Comparison of ENCODE assay signal across 26 cellular contexts in the genomic region with DNA sequence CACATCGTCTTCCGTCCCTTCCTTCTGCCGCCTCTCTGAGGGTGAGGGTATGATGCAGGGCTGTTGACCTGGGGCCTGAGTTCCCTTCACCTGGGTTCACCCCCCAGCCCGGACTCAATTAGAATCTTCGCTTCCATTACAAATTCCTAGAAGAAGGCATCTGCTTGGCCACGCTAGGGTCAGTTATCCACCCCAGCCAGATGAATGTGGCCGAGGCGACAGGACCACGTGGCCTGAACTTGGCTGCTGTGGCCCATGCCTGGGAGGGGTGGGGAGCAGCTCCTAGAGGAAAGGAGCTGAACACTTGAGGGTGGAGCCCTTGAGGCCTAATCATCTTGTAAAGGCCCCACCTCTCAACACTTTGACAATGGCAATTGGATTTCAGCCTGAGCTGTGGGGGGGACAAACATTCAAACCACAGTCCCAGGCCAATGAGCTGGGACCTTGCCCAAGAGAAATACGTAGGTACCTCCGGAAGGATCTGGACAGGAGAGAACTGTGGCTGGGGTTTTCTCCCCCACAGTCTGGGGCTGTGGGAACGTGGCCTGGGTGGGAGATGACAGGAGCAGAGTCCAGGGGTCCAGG.
"Had no signal": no experiment of that assay in that cellular context is flagged by ENCODE, and none has a peak within 500 bp of the region (broad histone marks: within the 10 kb centered on the region; RNA-seq: fewer than 3 reads in every experiment).

No MANE protein-coding gene starts in this region.

- H3K27ac Mint-ChIP-seq: activated CD4-positive, alpha-beta T cell treated with anti-CD3 and anti-CD28 coated beads for 36 hours; activated CD8-positive, alpha-beta memory T cell treated with anti-CD3 and anti-CD28 coated beads, Interleukin-2, amount 10 ng/mL, durations not matched to agents 7 days and 5 days; activated CD8-positive, alpha-beta T cell treated with anti-CD3 and anti-CD28 coated beads, Interleukin-2, amount 10 ng/mL, durations not matched to agents 7 days and 5 days; activated naive CD4-positive, alpha-beta T cell treated with anti-CD3 and anti-CD28 coated beads, Interleukin-2, amount 50 U/mL, for 24 hours; activated naive CD8-positive, alpha-beta T cell treated with anti-CD3 and anti-CD28 coated beads, Interleukin-2, amount 50 U/mL, for 24 hours; activated T-helper 2 cell treated with anti-CD3 and anti-CD28 coated beads, Interferon-gamma antibody, Interleukin-2, Interleukin-4, amounts not matched to agents 10 μg/mL and 5 μg/mL and 100 μg/mL, durations not matched to agents 14 hours and 24 hours and 36 hours; dendritic cell treated with granulocyte-macrophage colony-stimulating factor and Interleukin-4, amounts not matched to agents 40 ng/mL and 50 ng/mL, for 4 days; progenitor cell of endocrine pancreas; T-cell; T-helper 2 cell treated with Interferon-gamma antibody and Interleukin-4, amounts not matched to agents 5 μg/mL and 100 μg/mL, for 36 hours had no signal

- H3K36me3 Mint-ChIP-seq: activated CD8-positive, alpha-beta memory T cell treated with anti-CD3 and anti-CD28 coated beads, Interleukin-2, amount 10 ng/mL, durations not matched to agents 7 days and 5 days; activated naive CD4-positive, alpha-beta T cell treated with anti-CD3 and anti-CD28 coated beads, Interleukin-2, amount 50 U/mL, for 24 hours; T-cell had no signal

- H3K27ac ChIP-seq: epithelial cell of prostate, esophagus squamous epithelium, gastrocnemius medialis, lower lobe of right lung, suprapubic skin, tibial artery had no signal

- H3K4me1 ChIP-seq: esophagus squamous epithelium, gastrocnemius medialis, lower lobe of right lung, suprapubic skin, tibial artery had no signal

- H3K4me3 Mint-ChIP-seq: activated CD4-positive, alpha-beta T cell treated with anti-CD3 and anti-CD28 coated beads for 36 hours; activated CD8-positive, alpha-beta memory T cell treated with anti-CD3 and anti-CD28 coated beads, Interleukin-2, amount 10 ng/mL, durations not matched to agents 7 days and 5 days; activated CD8-positive, alpha-beta T cell treated with anti-CD3 and anti-CD28 coated beads, Interleukin-2, amount 10 ng/mL, durations not matched to agents 7 days and 5 days; activated naive CD4-positive, alpha-beta T cell treated with anti-CD3 and anti-CD28 coated beads, Interleukin-2, amount 50 U/mL, for 24 hours; activated naive CD8-positive, alpha-beta T cell treated with anti-CD3 and anti-CD28 coated beads, Interleukin-2, amount 50 U/mL, for 24 hours; dendritic cell treated with granulocyte-macrophage colony-stimulating factor and Interleukin-4, amounts not matched to agents 40 ng/mL and 50 ng/mL, for 4 days; naive thymus-derived CD8-positive, alpha-beta T cell; T-cell; T-helper 2 cell treated with Interferon-gamma antibody and Interleukin-4, amounts not matched to agents 5 μg/mL and 100 μg/mL, for 36 hours had no signal

- H3K36me3 ChIP-seq: esophagus squamous epithelium, gastrocnemius medialis, lower lobe of right lung, suprapubic skin, tibial artery had no signal

- ATAC-seq: activated CD4-positive, alpha-beta T cell treated with anti-CD3 and anti-CD28 coated beads for 36 hours; activated CD8-positive, alpha-beta memory T cell treated with anti-CD3 and anti-CD28 coated beads, Interleukin-2, amount 10 ng/mL, durations not matched to agents 7 days and 5 days; activated CD8-positive, alpha-beta T cell treated with anti-CD3 and anti-CD28 coated beads, Interleukin-2, amount 10 ng/mL, durations not matched to agents 7 days and 5 days; activated naive CD8-positive, alpha-beta T cell treated with anti-CD3 and anti-CD28 coated beads, Interleukin-2, amount 50 U/mL, for 24 hours; gastrocnemius medialis; left colon; lower lobe of right lung; naive thymus-derived CD8-positive, alpha-beta T cell; T-cell had no signal

- H3K4me1 Mint-ChIP-seq: activated CD4-positive, alpha-beta T cell treated with anti-CD3 and anti-CD28 coated beads for 36 hours; activated CD8-positive, alpha-beta memory T cell treated with anti-CD3 and anti-CD28 coated beads, Interleukin-2, amount 10 ng/mL, durations not matched to agents 7 days and 5 days; activated naive CD4-positive, alpha-beta T cell treated with anti-CD3 and anti-CD28 coated beads, Interleukin-2, amount 50 U/mL, for 24 hours; activated naive CD8-positive, alpha-beta T cell treated with anti-CD3 and anti-CD28 coated beads, Interleukin-2, amount 50 U/mL, for 24 hours; naive thymus-derived CD8-positive, alpha-beta T cell; T-cell had no signal

- H3K27me3 Mint-ChIP-seq: activated CD8-positive, alpha-beta memory T cell treated with anti-CD3 and anti-CD28 coated beads, Interleukin-2, amount 10 ng/mL, durations not matched to agents 7 days and 5 days; activated naive CD4-positive, alpha-beta T cell treated with anti-CD3 and anti-CD28 coated beads, Interleukin-2, amount 50 U/mL, for 24 hours; activated naive CD8-positive, alpha-beta T cell treated with anti-CD3 and anti-CD28 coated beads, Interleukin-2, amount 50 U/mL, for 24 hours; dendritic cell treated with granulocyte-macrophage colony-stimulating factor and Interleukin-4, amounts not matched to agents 40 ng/mL and 50 ng/mL, for 4 days; progenitor cell of endocrine pancreas had no signal

- H3K9me3 ChIP-seq: esophagus squamous epithelium, gastrocnemius medialis, lower lobe of right lung, suprapubic skin had no signal

- H3K4me3 ChIP-seq: esophagus squamous epithelium, gastrocnemius medialis, lower lobe of right lung, suprapubic skin, tibial artery had no signal

- H3K9me3 Mint-ChIP-seq: activated naive CD4-positive, alpha-beta T cell treated with anti-CD3 and anti-CD28 coated beads, Interleukin-2, amount 50 U/mL, for 24 hours; activated naive CD8-positive, alpha-beta T cell treated with anti-CD3 and anti-CD28 coated beads, Interleukin-2, amount 50 U/mL, for 24 hours; activated T-helper 2 cell treated with anti-CD3 and anti-CD28 coated beads, Interferon-gamma antibody, Interleukin-2, Interleukin-4, amounts not matched to agents 10 μg/mL and 5 μg/mL and 100 μg/mL, durations not matched to agents 14 hours and 24 hours and 36 hours; dendritic cell treated with granulocyte-macrophage colony-stimulating factor and Interleukin-4, amounts not matched to agents 40 ng/mL and 50 ng/mL, for 4 days; T-helper 2 cell treated with Interferon-gamma antibody and Interleukin-4, amounts not matched to agents 5 μg/mL and 100 μg/mL, for 36 hours had no signal

- DNase-seq: activated CD4-positive, alpha-beta T cell treated with anti-CD3 and anti-CD28 coated beads for 36 hours; activated CD4-positive, CD25-positive, alpha-beta regulatory T cell; activated CD8-positive, alpha-beta memory T cell treated with anti-CD3 and anti-CD28 coated beads, Interleukin-2, amount 10 ng/mL, durations not matched to agents 7 days and 5 days; activated CD8-positive, alpha-beta T cell treated with anti-CD3 and anti-CD28 coated beads, Interleukin-2, amount 10 ng/mL, durations not matched to agents 7 days and 5 days; activated naive CD8-positive, alpha-beta T cell treated with anti-CD3 and anti-CD28 coated beads, Interleukin-2, amount 50 U/mL, for 24 hours; activated T-cell treated with anti-CD3 and anti-CD28 coated beads, Interleukin-2, amount 50 U/mL, for 48 hours; amygdala; central memory CD4-positive, alpha-beta T cell; effector CD8-positive, alpha-beta T cell; esophagus squamous epithelium; gastrocnemius medialis; glutamatergic neuron; left colon; lower lobe of right lung; mesenchymal stem cell; naive thymus-derived CD8-positive, alpha-beta T cell; stimulated activated naive CD4-positive, alpha-beta T cell; T-cell had no signal
